In genomic region chr21:45286671-45287437, GRCh38 we compare ENCODE assay signal across 7 cellular contexts. TPM values are rescaled to one million over a fixed set of nuclear protein-coding genes. Genes with fewer than 3 reads are reported as not detected.
DNase-seq lines count a peak whose midpoint lies in the region; ATAC-seq lines count a peak whose summit lies in the region.

No MANE protein-coding gene starts in this region.

- no peak for ATAC-seq in stimulated activated naive B cell treated with anti-CD40 and anti-IgM and Interleukin-4, amounts not matched to agents 10 μg/mL and 1 μg/mL and 100 μg/mL, for 72 hours (replicated peaks)
- ATAC-seq in GM21786 (IDR thresholded peaks at IDR 0.05; ENCODE audit: unreplicated experiment) (no peak), HG03159 (IDR thresholded peaks at IDR 0.05; ENCODE audit: unreplicated experiment) (no peak)

- H3K4me1 ChIP-seq in HUES64 (ENCODE audit: insufficient read depth, low read length) = no peaks in the 10 kb centered on the region; the same call in 1 of the 2 replicates

- peak overlapping the region; percentile 88 for H3K4me3 ChIP-seq in HUES64 (ENCODE audit: low read length)

- H3K9me3 ChIP-seq in HUES64 (ENCODE audit: insufficient read depth, low read depth, low read length) = no peaks in the 10 kb centered on the region

- WGBS in HUES64 = 3% methylated on average over 42 of the region's 54 CpGs

- H3K9me3 Mint-ChIP-seq in activated T-helper 2 cell treated with anti-CD3 and anti-CD28 coated beads, Interferon-gamma antibody, Interleukin-2, Interleukin-4, amounts not matched to agents 10 μg/mL and 5 μg/mL and 100 μg/mL, durations not matched to agents 14 hours and 24 hours and 36 hours = no peaks in the 10 kb centered on the region
- no peaks in the 10 kb centered on the region for H3K9me3 Mint-ChIP-seq in immature natural killer cell
- no peaks in the 10 kb centered on the region for H3K9me3 Mint-ChIP-seq in stimulated activated naive B cell treated with anti-CD40 and anti-IgM and Interleukin-4, amounts not matched to agents 10 μg/mL and 1 μg/mL and 100 μg/mL, for 72 hours

- peaks cover 44% of the 10 kb centered on the region for H3K36me3 ChIP-seq in HUES64 (ENCODE audit: insufficient read depth, low read length)

- peak overlapping the region; percentile 42 for H3K4me3 Mint-ChIP-seq in activated T-helper 2 cell treated with anti-CD3 and anti-CD28 coated beads, Interferon-gamma antibody, Interleukin-2, Interleukin-4, amounts not matched to agents 10 μg/mL and 5 μg/mL and 100 μg/mL, durations not matched to agents 14 hours and 24 hours and 36 hours (ENCODE audit: low read depth)
- H3K4me3 Mint-ChIP-seq in immature natural killer cell = peak overlapping the region; percentile 56 to 87 (median 81)
- H3K4me3 Mint-ChIP-seq in stimulated activated naive B cell treated with anti-CD40 and anti-IgM and Interleukin-4, amounts not matched to agents 10 μg/mL and 1 μg/mL and 100 μg/mL, for 72 hours = peak overlapping the region; percentile 71 to 88

- no peaks in the 10 kb centered on the region for H3K27me3 ChIP-seq in HUES64 (ENCODE audit: insufficient read depth, low read length)

- peaks cover 19% of the 10 kb centered on the region for H3K36me3 Mint-ChIP-seq in activated T-helper 2 cell treated with anti-CD3 and anti-CD28 coated beads, Interferon-gamma antibody, Interleukin-2, Interleukin-4, amounts not matched to agents 10 μg/mL and 5 μg/mL and 100 μg/mL, durations not matched to agents 14 hours and 24 hours and 36 hours (ENCODE audit: low read depth)
- H3K36me3 Mint-ChIP-seq in immature natural killer cell = peaks cover 9 to 16% (median 13%) of the 10 kb centered on the region in 3 donors
- peaks cover 16 to 24% of the 10 kb centered on the region in 2 donors for H3K36me3 Mint-ChIP-seq in stimulated activated naive B cell treated with anti-CD40 and anti-IgM and Interleukin-4, amounts not matched to agents 10 μg/mL and 1 μg/mL and 100 μg/mL, for 72 hours

- intact Hi-C loops in activated T-helper 2 cell treated with anti-CD3 and anti-CD28 coated beads, Interferon-gamma antibody, Interleukin-2, Interleukin-4, amounts not matched to agents 10 μg/mL and 5 μg/mL and 100 μg/mL, durations not matched to agents 14 hours and 24 hours and 36 hours (cut with micrococcal nuclease) = loop anchor here (5.0 kb wide), 3 partner anchors 135 to 355 kb away; partner anchors contain the start of gene PCBP3

- H3K27ac ChIP-seq in HUES64 (ENCODE audit: low read depth, low read length) = peak overlapping the region; percentile 73; the same call in 1 of the 2 replicates

- H3K27me3 Mint-ChIP-seq in activated T-helper 2 cell treated with anti-CD3 and anti-CD28 coated beads, Interferon-gamma antibody, Interleukin-2, Interleukin-4, amounts not matched to agents 10 μg/mL and 5 μg/mL and 100 μg/mL, durations not matched to agents 14 hours and 24 hours and 36 hours (ENCODE audit: low read depth) = no peaks in the 10 kb centered on the region
- H3K27me3 Mint-ChIP-seq in immature natural killer cell (ENCODE audit: low read depth in 3 of 3) = peaks cover 3 to 18% (median 6%) of the 10 kb centered on the region in 3 donors
- no peaks in the 10 kb centered on the region for H3K27me3 Mint-ChIP-seq in stimulated activated naive B cell treated with anti-CD40 and anti-IgM and Interleukin-4, amounts not matched to agents 10 μg/mL and 1 μg/mL and 100 μg/mL, for 72 hours

- DNase-seq in activated T-helper 2 cell treated with anti-CD3 and anti-CD28 coated beads, Interferon-gamma antibody, Interleukin-2, Interleukin-4, amounts not matched to agents 10 μg/mL and 5 μg/mL and 100 μg/mL, durations not matched to agents 14 hours and 24 hours and 36 hours (ENCODE audit: low spot score) = no peak
- no peak for DNase-seq in immature natural killer cell
- no peak for DNase-seq in stimulated activated naive B cell treated with anti-CD40 and anti-IgM and Interleukin-4, amounts not matched to agents 10 μg/mL and 1 μg/mL and 100 μg/mL, for 72 hours
- no peak for DNase-seq in NCI-H2081 treated with DMSO at 0.1 percent for 48 hours (lab: John Stamatoyannopoulos, UW)

- H3K9ac ChIP-seq in HUES64 (ENCODE audit: low read depth, low read length) = peak overlapping the region; percentile 79

- no peak overlapping the region for H3K27ac Mint-ChIP-seq in activated T-helper 2 cell treated with anti-CD3 and anti-CD28 coated beads, Interferon-gamma antibody, Interleukin-2, Interleukin-4, amounts not matched to agents 10 μg/mL and 5 μg/mL and 100 μg/mL, durations not matched to agents 14 hours and 24 hours and 36 hours
- H3K27ac Mint-ChIP-seq in immature natural killer cell = peak overlapping the region in 4 of 6 donors; percentile 26 to 89 (median 45)
- H3K27ac Mint-ChIP-seq in stimulated activated naive B cell treated with anti-CD40 and anti-IgM and Interleukin-4, amounts not matched to agents 10 μg/mL and 1 μg/mL and 100 μg/mL, for 72 hours = no peak overlapping the region

- peaks cover 2% of the 10 kb centered on the region for H3K4me1 Mint-ChIP-seq in activated T-helper 2 cell treated with anti-CD3 and anti-CD28 coated beads, Interferon-gamma antibody, Interleukin-2, Interleukin-4, amounts not matched to agents 10 μg/mL and 5 μg/mL and 100 μg/mL, durations not matched to agents 14 hours and 24 hours and 36 hours (ENCODE audit: low read depth)
- peaks cover 10 to 17% of the 10 kb centered on the region in 2 donors for H3K4me1 Mint-ChIP-seq in immature natural killer cell
- H3K4me1 Mint-ChIP-seq in stimulated activated naive B cell treated with anti-CD40 and anti-IgM and Interleukin-4, amounts not matched to agents 10 μg/mL and 1 μg/mL and 100 μg/mL, for 72 hours = peaks cover 6 to 19% of the 10 kb centered on the region in 2 donors

RNA-seq across cellular contexts. Expression of gene POFUT2, which starts 0.8 kb away (rescaled TPM):
- 19.7 TPM for polyA plus RNA-seq in HUES64 (2013, experiment 1 of 2)
- 25.7 TPM for polyA plus RNA-seq in HUES64 (2013, experiment 2 of 2)
- 14.1 and 16.1 TPM in 2 replicates for total RNA-seq in activated T-helper 2 cell treated with anti-CD3 and anti-CD28 coated beads, Interferon-gamma antibody, Interleukin-2, Interleukin-4, amounts not matched to agents 10 μg/mL and 5 μg/mL and 100 μg/mL, durations not matched to agents 14 hours and 24 hours and 36 hours
- polyA plus RNA-seq in immature natural killer cell = 1 to 10 TPM; 1.1 to 5.2 (median 4.7) TPM

Comparison
In these comparisons a context has a peak if more than half of its experiments do, and no peak if none do; other contexts are left out.
1. H3K27ac Mint-ChIP-seq: peak in immature natural killer cell (4 of 6); none in activated T-helper 2 cell treated with anti-CD3 and anti-CD28 coated beads, Interferon-gamma antibody, Interleukin-2, Interleukin-4, amounts not matched to agents 10 μg/mL and 5 μg/mL and 100 μg/mL, durations not matched to agents 14 hours and 24 hours and 36 hours (single experiment) and stimulated activated naive B cell treated with anti-CD40 and anti-IgM and Interleukin-4, amounts not matched to agents 10 μg/mL and 1 μg/mL and 100 μg/mL, for 72 hours (single experiment).
2. Peak in every context shown above with its lines, with median percentiles within 50 percentile points of each other: H3K4me3 Mint-ChIP-seq.